ENCODE assay signal across 21 cellular contexts in genomic region chr5:109145139-109145538, GRCh38.
DNase-seq lines count a peak whose midpoint lies in the region; ATAC-seq, FAIRE-seq and TF ChIP-seq lines count a peak whose summit lies in the region.
"Had no signal": no experiment of that assay in that cellular context is flagged by ENCODE, and none has a peak within 500 bp of the region (broad histone marks: within the 10 kb centered on the region; RNA-seq: fewer than 3 reads in every experiment).

No MANE protein-coding gene starts in this region.

- intact Hi-C loops in IMR-90 (cut with micrococcal nuclease) = no loop called here

- H2AK5ac ChIP-seq in IMR-90 (ENCODE audit: low read depth, low read length) = no peak overlapping the region
- no peak overlapping the region for H2AK5ac ChIP-seq in H1 (ENCODE audit: low read depth, low read length)

- H2BK5ac ChIP-seq in IMR-90 (ENCODE audit: low read depth, low read length, poor library complexity, severe bottlenecking) = no peak overlapping the region
- H2BK5ac ChIP-seq in H1 (ENCODE audit: low read depth, low read length) = no peak overlapping the region

- no peaks in the 10 kb centered on the region for H3K9me3 ChIP-seq in IMR-90 (ENCODE audit: control insufficient read depth, insufficient read depth, low read length)
- no peaks in the 10 kb centered on the region for H3K9me3 ChIP-seq in H1 (ENCODE audit: insufficient read depth in 2 of 2, low read depth in 1 of 2, low read length in 1 of 2)
- H3K9me3 ChIP-seq: BLaER1, Caco-2, HAP-1 had no signal

- no peak for DNase-seq in GM23338 (ENCODE audit: low spot score)
- no peak for DNase-seq in IMR-90
- DNase-seq in H1 (ENCODE audit: low read depth in 1 of 2, low spot score in 2 of 2) = no peak
- DNase-seq in NCI-H146 treated with DMSO at 0.1 percent for 48 hours (lab: John Stamatoyannopoulos, UW; ENCODE audit: unreplicated experiment) = no peak
- DNase-seq in retina = no peak
- DNase-seq in NCI-H1694 treated with DMSO at 0.1 percent for 48 hours (lab: John Stamatoyannopoulos, UW) = no peak
- DNase-seq: Caco-2; CD4-positive, CD25-positive, alpha-beta regulatory T cell; CD8-positive, alpha-beta T cell; DMS 273 treated with DMSO at 0.1 percent for 48 hours; DMS79; EL; GDM1; GM23248 had no signal

- H3K23me2 ChIP-seq in H1 (ENCODE audit: low read depth, low read length) = no peaks in the 10 kb centered on the region

- H2AFZ ChIP-seq in GM23338 (no peak overlapping the region), IMR-90 (replicated peaks; ENCODE audit: low read length, poor library complexity) (no peak overlapping the region), H1 (ENCODE audit: low read length) (no peak overlapping the region)
- H2AFZ ChIP-seq: GM23248 had no signal

- H2AK9ac ChIP-seq in IMR-90 (replicated peaks; ENCODE audit: low read depth, low read length, poor library complexity) = no peak overlapping the region

- no peak overlapping the region for H3K4me3 Mint-ChIP-seq in GM23338
- H3K4me3 Mint-ChIP-seq: B cell; CD4-positive, CD25-positive, alpha-beta regulatory T cell; CD8-positive, alpha-beta T cell had no signal

- H4K5ac ChIP-seq in IMR-90 (ENCODE audit: low read depth, low read length) (no peak overlapping the region), H1 (ENCODE audit: insufficient read length, low read depth, low read length) (no peak overlapping the region)

- CTCF ChIA-PET in IMR-90 (lab: Yijun Ruan, JAX) = no interaction called here
- CTCF ChIA-PET in H1 (lab: Charles Lee; ENCODE audit: partially characterized antibody) = interaction anchor here (0.6 to 1.0 kb wide), 2 partner anchors 137 to 160 kb away, joined by 3 read pairs; no protein-coding TSS in a partner anchor

- H3K18ac ChIP-seq in IMR-90 (ENCODE audit: low read depth, low read length) = peak overlapping the region; percentile 33; the same call in 1 of the 2 replicates
- H3K18ac ChIP-seq in H1 (ENCODE audit: extremely low read depth, low read length) = no peak overlapping the region

- H3K4me1 ChIP-seq in GM23338 (ENCODE audit: insufficient read depth) (no peaks in the 10 kb centered on the region), IMR-90 (ENCODE audit: control insufficient read depth, insufficient read depth, low read length) (peaks cover 6% of the 10 kb centered on the region), H1 (replicated peaks in 1 of 4; ENCODE audit: control insufficient read depth in 3 of 4, insufficient read depth in 4 of 4, low read length in 3 of 4) (no peaks in the 10 kb centered on the region)
- H3K4me1 ChIP-seq: BLaER1, Caco-2, HAP-1 had no signal

- no peak overlapping the region for H3K27ac ChIP-seq in GM23338 (ENCODE audit: low read depth)
- H3K27ac ChIP-seq in IMR-90 (ENCODE audit: insufficient read depth, low read length) = no peak overlapping the region
- H3K27ac ChIP-seq in H1 (ENCODE audit: low read depth, low read length) = no peak overlapping the region
- H3K27ac ChIP-seq: BLaER1, C4-2B, GM23248 had no signal

- WGBS in IMR-90 (ENCODE audit: extremely low coverage in 2 of 2, insufficient read length in 1 of 2), 2 experiments = no CpG with 5 or more reads among the region's 1 CpG
- 89% methylated on average over 1 of the region's 1 CpG; no CpG with 5 or more reads in 1 of the 2 experiments for WGBS in H1 (ENCODE audit: extremely low coverage in 1 of 2, insufficient coverage in 1 of 2, insufficient read length in 1 of 2, insufficient replicate concordance in 2 of 2, low coverage in 1 of 2, low lambda C conversion rate in 2 of 2, missing lambda C conversion rate in 1 of 2), 2 experiments

- H3K56ac ChIP-seq in IMR-90 (ENCODE audit: extremely low read depth, insufficient read depth, low read length) (no peak overlapping the region), H1 (replicated peaks; ENCODE audit: insufficient read length, low read depth, low read length) (no peak overlapping the region)

- H3K36me3 ChIP-seq in GM23338 (ENCODE audit: insufficient read depth) (no peaks in the 10 kb centered on the region), IMR-90 (ENCODE audit: control insufficient read depth, insufficient read depth, low read length) (no peaks in the 10 kb centered on the region), H1 (ENCODE audit: control insufficient read depth in 2 of 4, insufficient read depth in 4 of 4, low read length in 3 of 4) (no peaks in the 10 kb centered on the region)
- H3K36me3 ChIP-seq: BLaER1, HAP-1 had no signal

- H3K79me1 ChIP-seq in IMR-90 (ENCODE audit: low read depth in 1 of 2, low read length in 2 of 2) = no peaks in the 10 kb centered on the region; a peak in 2 of 4 replicates
- H3K79me1 ChIP-seq in H1 (ENCODE audit: low read depth, low read length) = no peaks in the 10 kb centered on the region

- H3K79me2 ChIP-seq in GM23338 (replicated peaks; ENCODE audit: insufficient read depth) (no peaks in the 10 kb centered on the region), H1 (ENCODE audit: control insufficient read depth in 1 of 2, insufficient read depth in 2 of 2, low read length in 2 of 2) (no peaks in the 10 kb centered on the region)

- H3K4me3 ChIP-seq in GM23338 = no peak overlapping the region
- H3K4me3 ChIP-seq in IMR-90 (ENCODE audit: insufficient read depth, low read depth, low read length) = no peak overlapping the region
- H3K4me3 ChIP-seq in H1 (ENCODE audit: extremely low read depth in 1 of 4, insufficient read depth in 2 of 4, low read depth in 3 of 4, low read length in 4 of 4) = no peak overlapping the region
- H3K4me3 ChIP-seq: BLaER1, GM12878, GM23248, HAP-1 had no signal

- in situ Hi-C loops in IMR-90 (cut with MboI; ENCODE audit: low sequenced_read_pairs) = no loop called here

- no peaks in the 10 kb centered on the region for H3K9me2 ChIP-seq in GM23338 (ENCODE audit: insufficient read depth)

- H3K27me3 ChIP-seq in GM23338 (ENCODE audit: insufficient read depth) (no peaks in the 10 kb centered on the region), IMR-90 (ENCODE audit: control insufficient read depth, insufficient read depth, low read length) (no peaks in the 10 kb centered on the region), H1 (replicated peaks in 1 of 4; ENCODE audit: control insufficient read depth in 3 of 4, extremely low read depth in 1 of 4, insufficient read depth in 3 of 4, low read length in 3 of 4) (no peaks in the 10 kb centered on the region)
- H3K27me3 ChIP-seq: BLaER1 had no signal

- BruUV-seq in IMR-90 (replicated peaks; lab: Mats Ljungman, UMichigan) = no TSS peak

- TF ChIP-seq POLR2A in IMR-90 (IDR thresholded peaks at IDR 0.05; ENCODE audit: low read depth, low read length) = no peak
- TF ChIP-seq POLR2A in H1 (IDR thresholded peaks at IDR 0.05; ENCODE audit: control extremely low read depth in 1 of 2, low read depth in 2 of 2, low read length in 2 of 2) = no peak

- H2BK20ac ChIP-seq in IMR-90 (ENCODE audit: low read depth, low read length) (no peak overlapping the region), H1 (ENCODE audit: low read length) (no peak overlapping the region)

- TF ChIP-seq CTCF in GM23338 (conservative IDR thresholded peaks at IDR 0.05; ENCODE audit: low read depth in 2 of 2) = no peak
- no peak for TF ChIP-seq CTCF in IMR-90 (conservative IDR thresholded peaks at IDR 0.05; ENCODE audit: low read depth, low read length)
- TF ChIP-seq CTCF in H1 (IDR thresholded peaks at IDR 0.05; ENCODE audit: control extremely low read depth in 1 of 3, insufficient read depth in 1 of 3, low read depth in 1 of 3, low read length in 3 of 3) = no peak

- no peak for ATAC-seq in GM23338
- no peak for ATAC-seq in IMR-90 (ENCODE audit: low read depth)
- ATAC-seq: CD8-positive, alpha-beta T cell; GM12878 had no signal

- H2BK120ac ChIP-seq in IMR-90 (ENCODE audit: low read depth, low read length) (peak overlapping the region; percentile 55; the same call in 1 of the 2 replicates), H1 (replicated peaks; ENCODE audit: low read depth, low read length) (no peak overlapping the region)

- H3K27me3 Mint-ChIP-seq in GM23338 (ENCODE audit: insufficient read depth, low read depth, poor library complexity) = no peaks in the 10 kb centered on the region
- H3K27me3 Mint-ChIP-seq: B cell; CD4-positive, CD25-positive, alpha-beta regulatory T cell had no signal

- no peaks in the 10 kb centered on the region for H3F3A ChIP-seq in GM23338 (replicated peaks; ENCODE audit: low read depth)

- no peaks in the 10 kb centered on the region for H3K36me3 Mint-ChIP-seq in GM23338 (ENCODE audit: low read depth)
- H3K36me3 Mint-ChIP-seq: CD4-positive, CD25-positive, alpha-beta regulatory T cell; CD8-positive, alpha-beta T cell had no signal

- H3K4me1 Mint-ChIP-seq in GM23338 = peaks cover 6% of the 10 kb centered on the region
- H3K4me1 Mint-ChIP-seq: B cell; CD4-positive, CD25-positive, alpha-beta regulatory T cell had no signal

- H3K9me1 ChIP-seq in IMR-90 (ENCODE audit: insufficient read depth, low read length) = no peaks in the 10 kb centered on the region

- H3K14ac ChIP-seq in IMR-90 (replicated peaks; ENCODE audit: low read depth, low read length) = no peak overlapping the region
- no peak overlapping the region for H3K14ac ChIP-seq in H1 (ENCODE audit: insufficient read length)

- H3K9me3 Mint-ChIP-seq in GM23338 = no peaks in the 10 kb centered on the region
- H3K9me3 Mint-ChIP-seq: CD4-positive, CD25-positive, alpha-beta regulatory T cell; CD8-positive, alpha-beta T cell had no signal

- H3K4me2 ChIP-seq in GM23338 = no peak overlapping the region
- H3K4me2 ChIP-seq in IMR-90 (ENCODE audit: low read depth, low read length) = no peak overlapping the region
- no peak overlapping the region for H3K4me2 ChIP-seq in H1 (ENCODE audit: insufficient read depth in 1 of 2, low read depth in 2 of 2, low read length in 2 of 2)
- H3K4me2 ChIP-seq: BLaER1 had no signal

- H3K4ac ChIP-seq in IMR-90 (ENCODE audit: low read depth, low read length) = no peak overlapping the region
- no peak overlapping the region for H3K4ac ChIP-seq in H1 (replicated peaks; ENCODE audit: insufficient read length, low read depth, low read length)

- no peak for TF ChIP-seq EP300 in H1 (IDR thresholded peaks at IDR 0.05; ENCODE audit: borderline replicate concordance in 1 of 2, low read depth in 2 of 2, low read length in 2 of 2)

- no peak for TF ChIP-seq RAD21 in IMR-90 (IDR thresholded peaks at IDR 0.05; ENCODE audit: low read length)
- TF ChIP-seq RAD21 in H1 (IDR thresholded peaks at IDR 0.05 in 1 of 2, conservative IDR thresholded peaks at IDR 0.05 in 1 of 2; ENCODE audit: low read depth in 2 of 2, low read length in 2 of 2) = no peak

- peak overlapping the region; percentile 5; the same call in 1 of the 2 replicates for H4K91ac ChIP-seq in IMR-90 (ENCODE audit: insufficient read depth, low read depth, low read length)
- no peak overlapping the region for H4K91ac ChIP-seq in H1 (replicated peaks; ENCODE audit: insufficient read length, low read length)

- 0 out of 4 replicates have a peak overlapping the region, but pooled peaks of 1 of the 2 experiments have one; percentile 2 for H4K8ac ChIP-seq in IMR-90 (ENCODE audit: low read depth in 2 of 2, low read length in 2 of 2)
- no peak overlapping the region for H4K8ac ChIP-seq in H1 (ENCODE audit: extremely low read depth, insufficient read depth, low read length)

- H3K27ac Mint-ChIP-seq in GM23338 = 0 out of 2 replicates have a peak overlapping the region, but pooled peaks have one; percentile 4
- H3K27ac Mint-ChIP-seq: B cell; CD4-positive, CD25-positive, alpha-beta regulatory T cell; CD8-positive, alpha-beta T cell had no signal

- H3K23ac ChIP-seq in IMR-90 (ENCODE audit: low read depth, low read length) (no peak overlapping the region), H1 (ENCODE audit: insufficient read length) (no peak overlapping the region)

- no peaks in the 10 kb centered on the region for H4K20me1 ChIP-seq in GM23338 (replicated peaks; ENCODE audit: insufficient read depth)
- no peaks in the 10 kb centered on the region for H4K20me1 ChIP-seq in IMR-90 (ENCODE audit: insufficient read depth, low read length)
- no peaks in the 10 kb centered on the region for H4K20me1 ChIP-seq in H1 (replicated peaks in 1 of 2; ENCODE audit: control insufficient read depth in 1 of 2, insufficient read depth in 2 of 2, low read length in 2 of 2)
- H4K20me1 ChIP-seq: BLaER1 had no signal

- POLR2A ChIA-PET in IMR-90 (lab: Charles Lee; ENCODE audit: unreplicated experiment) (no interaction called here), H1 (lab: Charles Lee; ENCODE audit: partially characterized antibody) (no interaction called here)

- H3K9ac ChIP-seq in IMR-90 (ENCODE audit: low read depth, low read length) = no peak overlapping the region
- no peak overlapping the region for H3K9ac ChIP-seq in H1 (replicated peaks in 1 of 4; ENCODE audit: extremely low read depth in 1 of 4, low read depth in 3 of 4, low read length in 3 of 4)
- H3K9ac ChIP-seq: BLaER1, GM23248 had no signal

- H2BK12ac ChIP-seq in H1 (ENCODE audit: low read depth, low read length) = no peak overlapping the region

- dilution Hi-C loops in IMR-90 (cut with HindIII; ENCODE audit: low sequenced_read_pairs, unreplicated experiment) = no loop called here

- no peak overlapping the region for H2BK15ac ChIP-seq in IMR-90 (ENCODE audit: low read depth, low read length)
- H2BK15ac ChIP-seq in H1 (ENCODE audit: low read length) = no peak overlapping the region

- no peak for FAIRE-seq in H1 (lab: Jason Lieb, UNC)
- FAIRE-seq: GM12878, GM19239, H54 had no signal
